In the genomic region with DNA sequence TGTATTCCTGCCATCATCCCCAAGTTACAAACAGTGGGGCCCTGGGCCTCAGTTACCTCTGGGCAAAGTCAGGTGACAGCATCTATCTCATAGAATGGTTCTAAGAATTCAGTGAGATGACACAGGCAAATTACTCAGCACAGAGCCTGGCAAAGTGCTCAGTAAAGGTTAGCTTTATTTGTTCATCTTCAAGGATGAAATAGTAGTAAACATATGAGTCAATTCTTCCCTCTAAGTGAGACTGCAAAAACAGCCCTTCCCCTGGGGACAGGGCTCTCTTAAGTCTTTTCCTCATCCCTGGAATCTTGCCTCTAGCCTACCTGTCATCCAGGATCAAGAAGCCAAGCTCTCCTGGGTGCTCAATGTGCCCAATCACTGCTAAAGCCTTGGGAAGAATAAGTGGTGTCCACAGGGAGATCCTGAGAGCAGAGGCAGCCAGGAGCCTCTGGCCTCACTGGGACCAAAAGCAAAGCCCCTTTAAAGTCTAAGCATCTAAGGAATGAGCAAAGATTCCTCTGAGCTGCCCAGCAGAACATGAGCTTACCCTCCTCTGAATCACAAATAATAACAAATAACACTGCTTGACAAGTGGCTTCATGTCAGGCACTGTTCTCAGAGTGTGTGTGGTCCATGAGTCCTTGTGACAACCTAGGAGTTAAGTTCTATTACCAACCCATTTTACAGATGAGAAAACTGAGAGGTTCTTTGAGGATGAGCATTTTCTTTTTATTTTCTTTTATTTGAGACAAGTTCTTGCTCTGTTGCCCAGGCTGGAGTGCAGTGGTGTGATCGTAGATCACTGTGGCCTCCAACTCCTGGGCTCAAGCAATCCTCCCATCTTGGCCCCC, we compare ENCODE assay signal across 10 cellular contexts. TPM values are rescaled to one million over a fixed set of nuclear protein-coding genes. Genes with fewer than 3 reads are reported as not detected.
DNase-seq lines count a peak whose midpoint lies in the region; ATAC-seq, FAIRE-seq and TF ChIP-seq lines count a peak whose summit lies in the region.
"Had no signal": no experiment of that assay in that cellular context is flagged by ENCODE, and none has a peak within 500 bp of the region (broad histone marks: within the 10 kb centered on the region; RNA-seq: fewer than 3 reads in every experiment).

No MANE protein-coding gene starts in this region.

- WGBS in suprapubic skin: 75% methylated on average over 1 of the region's 1 CpG

- H3K4me3 Mint-ChIP-seq in MCF 10A (ENCODE audit: unreplicated experiment): no peak overlapping the region
- H3K4me3 Mint-ChIP-seq in activated CD8-positive, alpha-beta T cell treated with anti-CD3 and anti-CD28 coated beads, Interleukin-2, amount 10 ng/mL, durations not matched to agents 7 days and 5 days: no peak overlapping the region

- no peak overlapping the region for H3K9ac ChIP-seq in kidney (ENCODE audit: low read length in 2 of 2)
- H3K9ac ChIP-seq: parathyroid adenoma had no signal

- H3K4me1 ChIP-seq in kidney (ENCODE audit: control insufficient read depth in 1 of 2, insufficient read depth in 1 of 2, low read depth in 1 of 2, low read length in 2 of 2): peaks cover 12 to 16% of the 10 kb centered on the region in 2 donors
- H3K4me1 ChIP-seq in suprapubic skin: peaks cover 60% of the 10 kb centered on the region

- peaks cover 22% of the 10 kb centered on the region for H3K4me1 Mint-ChIP-seq in MCF 10A (ENCODE audit: insufficient read depth, unreplicated experiment)
- no peaks in the 10 kb centered on the region for H3K4me1 Mint-ChIP-seq in activated CD8-positive, alpha-beta T cell treated with anti-CD3 and anti-CD28 coated beads, Interleukin-2, amount 10 ng/mL, durations not matched to agents 7 days and 5 days (ENCODE audit: low read depth)

- intact Hi-C loops in MCF 10A (cut with micrococcal nuclease): no loop called here
- intact Hi-C loops in kidney (cut with DNase I): no loop called here
- intact Hi-C loops in head of caudate nucleus (cut with DNase I): no loop called here

- no peak for TF ChIP-seq CTCF in MCF 10A (IDR thresholded peaks at IDR 0.05; ENCODE audit: unreplicated experiment)
- TF ChIP-seq CTCF in kidney (IDR thresholded peaks at IDR 0.05; ENCODE audit: borderline replicate concordance, extremely low read depth, insufficient read depth): no peak
- TF ChIP-seq CTCF in suprapubic skin (IDR thresholded peaks at IDR 0.05): no peak
- TF ChIP-seq CTCF in GM20000 (IDR thresholded peaks at IDR 0.05; ENCODE audit: extremely low read depth, missing control alignments): no peak

- no peaks in the 10 kb centered on the region for H3K9me3 ChIP-seq in kidney (ENCODE audit: control insufficient read depth in 1 of 2, low read length in 2 of 2)
- H3K9me3 ChIP-seq in suprapubic skin: no peaks in the 10 kb centered on the region

- no peaks in the 10 kb centered on the region for H3K36me3 Mint-ChIP-seq in MCF 10A (ENCODE audit: insufficient read depth, unreplicated experiment)
- H3K36me3 Mint-ChIP-seq in activated CD8-positive, alpha-beta T cell treated with anti-CD3 and anti-CD28 coated beads, Interleukin-2, amount 10 ng/mL, durations not matched to agents 7 days and 5 days (ENCODE audit: low read depth): no peaks in the 10 kb centered on the region

- no peak overlapping the region for H3K4me3 ChIP-seq in kidney (ENCODE audit: low read length in 2 of 2)
- H3K4me3 ChIP-seq in suprapubic skin: no peak overlapping the region

- H3K27me3 ChIP-seq in suprapubic skin: no peaks in the 10 kb centered on the region

- peak overlapping the region; percentile 12 to 68 for H3K27ac ChIP-seq in kidney (ENCODE audit: low read depth in 2 of 2, low read length in 2 of 2)
- peak overlapping the region; percentile 55 for H3K27ac ChIP-seq in suprapubic skin
- H3K27ac ChIP-seq: parathyroid adenoma had no signal

- POLR2A ChIA-PET in MCF 10A (lab: Yijun Ruan, JAX): interaction anchor here (0.6 to 2.5 kb wide), 7 partner anchors 8 to 1773 kb away, joined by 3 to 31 read pairs (median 4); no protein-coding TSS in a partner anchor
- POLR2A ChIA-PET in activated CD8-positive, alpha-beta T cell treated with anti-CD3 and anti-CD28 coated beads, Interleukin-2, amount 10 ng/mL, durations not matched to agents 7 days and 5 days (lab: Charles Lee): no interaction called here

- DNase-seq in LHCN-M2 (ENCODE audit: low read depth) (peak; percentile 60), MCF 10A (ENCODE audit: unreplicated experiment) (peak; percentile 40), kidney (no peak), suprapubic skin (ENCODE audit: low spot score in 2 of 2) (no peak), head of caudate nucleus (no peak), GM20000 (ENCODE audit: low spot score) (no peak)
- no peak for DNase-seq in activated CD8-positive, alpha-beta T cell treated with anti-CD3 and anti-CD28 coated beads, Interleukin-2, amount 10 ng/mL, durations not matched to agents 7 days and 5 days
- DNase-seq: GF-D8 had no signal

- peak overlapping the region; percentile 31 for H3K27ac Mint-ChIP-seq in MCF 10A (ENCODE audit: low read depth, unreplicated experiment)
- H3K27ac Mint-ChIP-seq in activated CD8-positive, alpha-beta T cell treated with anti-CD3 and anti-CD28 coated beads, Interleukin-2, amount 10 ng/mL, durations not matched to agents 7 days and 5 days: no peak overlapping the region

- TF ChIP-seq POLR2A in suprapubic skin (IDR thresholded peaks at IDR 0.05): no peak

- TF ChIP-seq EP300 in suprapubic skin (IDR thresholded peaks at IDR 0.05): no peak

- CTCF ChIA-PET in MCF 10A (lab: Yijun Ruan, JAX): interaction anchor here (0.6 to 3.8 kb wide), 8 partner anchors 9 to 706 kb away, joined by 3 to 20 read pairs (median 4); no protein-coding TSS in a partner anchor
- CTCF ChIA-PET in activated CD8-positive, alpha-beta T cell treated with anti-CD3 and anti-CD28 coated beads, Interleukin-2, amount 10 ng/mL, durations not matched to agents 7 days and 5 days (lab: Charles Lee): interaction anchor here (2.1 kb wide), 1 partner anchor 10 kb away, joined by 8 read pairs; no protein-coding TSS in a partner anchor

- no TSS peak for BruUV-seq in MCF 10A (replicated peaks; lab: Mats Ljungman, UMichigan)

- H3K36me3 ChIP-seq in kidney (ENCODE audit: control insufficient read depth in 1 of 2, insufficient read depth in 2 of 2, low read length in 2 of 2) (no peaks in the 10 kb centered on the region), suprapubic skin (no peaks in the 10 kb centered on the region)

- no peaks in the 10 kb centered on the region for H3K27me3 Mint-ChIP-seq in MCF 10A (ENCODE audit: insufficient read depth, unreplicated experiment)
- H3K27me3 Mint-ChIP-seq in activated CD8-positive, alpha-beta T cell treated with anti-CD3 and anti-CD28 coated beads, Interleukin-2, amount 10 ng/mL, durations not matched to agents 7 days and 5 days (ENCODE audit: low read depth): peaks cover 6% of the 10 kb centered on the region

- no peak for FAIRE-seq in kidney (lab: Jason Lieb, UNC)

- H3K9me3 Mint-ChIP-seq in MCF 10A (ENCODE audit: unreplicated experiment): no peaks in the 10 kb centered on the region
- H3K9me3 Mint-ChIP-seq in activated CD8-positive, alpha-beta T cell treated with anti-CD3 and anti-CD28 coated beads, Interleukin-2, amount 10 ng/mL, durations not matched to agents 7 days and 5 days (ENCODE audit: insufficient read depth): no peaks in the 10 kb centered on the region

- no peak for ATAC-seq in activated CD8-positive, alpha-beta T cell treated with anti-CD3 and anti-CD28 coated beads, Interleukin-2, amount 10 ng/mL, durations not matched to agents 7 days and 5 days
- ATAC-seq in HG02981 (IDR thresholded peaks at IDR 0.05; ENCODE audit: unreplicated experiment): no peak

RNA-seq across cellular contexts. Expression of gene NUAK1, which starts 12.1 kb away (rescaled TPM):
- total RNA-seq in LHCN-M2 (2014; rRNA removed) (2.4 and 6.0 TPM in 2 replicates), MCF 10A (2022) (2.6 and 3.4 TPM in 2 replicates), kidney (28.8 TPM), suprapubic skin (10 to 100 TPM; 22.6 to 44.3 (median 38.4) TPM)
- polyA plus RNA-seq in LHCN-M2 (2012): 15.6 TPM
- polyA plus RNA-seq in kidney (ENCODE audit: insufficient read depth, low read depth, low replicate concordance): 2.9 TPM
- not detected for total RNA-seq in activated CD8-positive, alpha-beta T cell treated with anti-CD3 and anti-CD28 coated beads, Interleukin-2, amount 10 ng/mL, durations not matched to agents 7 days and 5 days

Comparison
In these comparisons a context has a peak if more than half of its experiments do, and no peak if none do; other contexts are left out.
1. DNase-seq: peak in LHCN-M2 (single experiment) and MCF 10A (single experiment); none in kidney (single experiment), suprapubic skin (0 of 2), head of caudate nucleus (0 of 42), activated CD8-positive, alpha-beta T cell treated with anti-CD3 and anti-CD28 coated beads, Interleukin-2, amount 10 ng/mL, durations not matched to agents 7 days and 5 days (single experiment) and GM20000 (single experiment).